Comparison of ENCODE assay signal across 1 cellular context in the genomic region with DNA sequence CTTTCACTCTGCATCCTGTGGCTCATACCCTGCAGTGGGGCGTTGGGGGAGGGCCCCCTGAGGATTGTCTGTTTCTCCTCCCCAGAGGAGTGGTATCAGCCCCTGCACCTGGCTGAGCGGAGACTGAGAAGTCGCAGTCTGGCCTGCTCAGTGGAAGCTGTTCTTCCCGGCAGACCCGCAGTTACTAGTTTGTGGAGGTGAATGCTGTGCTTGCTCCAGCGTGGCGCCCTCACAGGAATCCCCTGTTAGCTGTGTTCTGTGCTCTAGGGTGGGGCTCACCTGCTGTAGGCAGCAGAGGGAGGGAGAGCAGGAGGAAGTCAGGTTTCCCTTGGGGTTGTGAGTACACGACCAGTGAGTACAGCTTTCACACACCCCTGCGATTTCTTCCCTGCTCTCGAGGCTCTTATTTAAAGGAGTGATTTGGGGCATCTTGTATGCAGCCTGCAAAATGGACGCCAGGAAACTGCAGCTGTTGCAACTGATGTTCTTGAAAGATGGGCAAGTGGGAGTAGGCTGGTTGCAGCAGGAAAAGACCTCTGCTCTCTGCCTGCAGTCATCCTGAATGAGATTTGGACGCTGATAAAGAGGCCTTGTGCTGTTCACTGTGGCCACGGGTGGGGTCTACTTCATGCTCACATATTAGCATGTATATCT.
TF ChIP-seq lines count a peak whose summit lies in the region.

No MANE protein-coding gene starts in this region.

TF ChIP-seq in K562, 482 proteins besides CTCF, POLR2A, EP300 and RAD21 (continued from another document):
- TF ChIP-seq, protein P1, sequence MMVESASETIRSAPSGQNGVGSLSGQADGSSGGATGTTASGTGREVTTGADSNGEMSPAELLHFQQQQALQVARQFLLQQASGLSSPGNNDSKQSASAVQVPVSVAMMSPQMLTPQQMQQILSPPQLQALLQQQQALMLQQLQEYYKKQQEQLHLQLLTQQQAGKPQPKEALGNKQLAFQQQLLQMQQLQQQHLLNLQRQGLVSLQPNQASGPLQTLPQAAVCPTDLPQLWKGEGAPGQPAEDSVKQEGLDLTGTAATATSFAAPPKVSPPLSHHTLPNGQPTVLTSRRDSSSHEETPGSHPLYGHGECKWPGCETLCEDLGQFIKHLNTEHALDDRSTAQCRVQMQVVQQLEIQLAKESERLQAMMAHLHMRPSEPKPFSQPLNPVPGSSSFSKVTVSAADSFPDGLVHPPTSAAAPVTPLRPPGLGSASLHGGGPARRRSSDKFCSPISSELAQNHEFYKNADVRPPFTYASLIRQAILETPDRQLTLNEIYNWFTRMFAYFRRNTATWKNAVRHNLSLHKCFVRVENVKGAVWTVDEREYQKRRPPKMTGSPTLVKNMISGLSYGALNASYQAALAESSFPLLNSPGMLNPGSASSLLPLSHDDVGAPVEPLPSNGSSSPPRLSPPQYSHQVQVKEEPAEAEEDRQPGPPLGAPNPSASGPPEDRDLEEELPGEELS (CRISPR knock-in tag; IDR thresholded peaks at IDR 0.05; ENCODE audit: borderline replicate concordance) = no peak
- TF ChIP-seq HNRNPUL1 (IDR thresholded peaks at IDR 0.05; ENCODE audit: low read length) (no peak), RBM22 (IDR thresholded peaks at IDR 0.05; ENCODE audit: low read depth, low read length, poor library complexity, severe bottlenecking) (no peak), GATA2 (CRISPR knock-in tag; IDR thresholded peaks at IDR 0.05) (0 out of 2 replicates have a peak, but pooled peaks have one; percentile 27), FOS (IDR thresholded peaks at IDR 0.05; ENCODE audit: extremely low read depth, insufficient read length) (no peak), SMAD2 (IDR thresholded peaks at IDR 0.05; ENCODE audit: low read depth, low read length) (no peak), SRSF9 (IDR thresholded peaks at IDR 0.05; ENCODE audit: borderline replicate concordance, low read depth, low read length) (no peak), STAT5B (CRISPR knock-in tag; IDR thresholded peaks at IDR 0.05) (no peak), DIDO1 (tag; IDR thresholded peaks at IDR 0.05; ENCODE audit: low read depth) (no peak), ELF2 (CRISPR knock-in tag; IDR thresholded peaks at IDR 0.05) (no peak), NR3C1 (CRISPR knock-in tag; IDR thresholded peaks at IDR 0.05) (no peak), NFXL1 (CRISPR knock-in tag; IDR thresholded peaks at IDR 0.05) (no peak), ARNT (IDR thresholded peaks at IDR 0.05) (no peak)
- TF ChIP-seq, protein P2, sequence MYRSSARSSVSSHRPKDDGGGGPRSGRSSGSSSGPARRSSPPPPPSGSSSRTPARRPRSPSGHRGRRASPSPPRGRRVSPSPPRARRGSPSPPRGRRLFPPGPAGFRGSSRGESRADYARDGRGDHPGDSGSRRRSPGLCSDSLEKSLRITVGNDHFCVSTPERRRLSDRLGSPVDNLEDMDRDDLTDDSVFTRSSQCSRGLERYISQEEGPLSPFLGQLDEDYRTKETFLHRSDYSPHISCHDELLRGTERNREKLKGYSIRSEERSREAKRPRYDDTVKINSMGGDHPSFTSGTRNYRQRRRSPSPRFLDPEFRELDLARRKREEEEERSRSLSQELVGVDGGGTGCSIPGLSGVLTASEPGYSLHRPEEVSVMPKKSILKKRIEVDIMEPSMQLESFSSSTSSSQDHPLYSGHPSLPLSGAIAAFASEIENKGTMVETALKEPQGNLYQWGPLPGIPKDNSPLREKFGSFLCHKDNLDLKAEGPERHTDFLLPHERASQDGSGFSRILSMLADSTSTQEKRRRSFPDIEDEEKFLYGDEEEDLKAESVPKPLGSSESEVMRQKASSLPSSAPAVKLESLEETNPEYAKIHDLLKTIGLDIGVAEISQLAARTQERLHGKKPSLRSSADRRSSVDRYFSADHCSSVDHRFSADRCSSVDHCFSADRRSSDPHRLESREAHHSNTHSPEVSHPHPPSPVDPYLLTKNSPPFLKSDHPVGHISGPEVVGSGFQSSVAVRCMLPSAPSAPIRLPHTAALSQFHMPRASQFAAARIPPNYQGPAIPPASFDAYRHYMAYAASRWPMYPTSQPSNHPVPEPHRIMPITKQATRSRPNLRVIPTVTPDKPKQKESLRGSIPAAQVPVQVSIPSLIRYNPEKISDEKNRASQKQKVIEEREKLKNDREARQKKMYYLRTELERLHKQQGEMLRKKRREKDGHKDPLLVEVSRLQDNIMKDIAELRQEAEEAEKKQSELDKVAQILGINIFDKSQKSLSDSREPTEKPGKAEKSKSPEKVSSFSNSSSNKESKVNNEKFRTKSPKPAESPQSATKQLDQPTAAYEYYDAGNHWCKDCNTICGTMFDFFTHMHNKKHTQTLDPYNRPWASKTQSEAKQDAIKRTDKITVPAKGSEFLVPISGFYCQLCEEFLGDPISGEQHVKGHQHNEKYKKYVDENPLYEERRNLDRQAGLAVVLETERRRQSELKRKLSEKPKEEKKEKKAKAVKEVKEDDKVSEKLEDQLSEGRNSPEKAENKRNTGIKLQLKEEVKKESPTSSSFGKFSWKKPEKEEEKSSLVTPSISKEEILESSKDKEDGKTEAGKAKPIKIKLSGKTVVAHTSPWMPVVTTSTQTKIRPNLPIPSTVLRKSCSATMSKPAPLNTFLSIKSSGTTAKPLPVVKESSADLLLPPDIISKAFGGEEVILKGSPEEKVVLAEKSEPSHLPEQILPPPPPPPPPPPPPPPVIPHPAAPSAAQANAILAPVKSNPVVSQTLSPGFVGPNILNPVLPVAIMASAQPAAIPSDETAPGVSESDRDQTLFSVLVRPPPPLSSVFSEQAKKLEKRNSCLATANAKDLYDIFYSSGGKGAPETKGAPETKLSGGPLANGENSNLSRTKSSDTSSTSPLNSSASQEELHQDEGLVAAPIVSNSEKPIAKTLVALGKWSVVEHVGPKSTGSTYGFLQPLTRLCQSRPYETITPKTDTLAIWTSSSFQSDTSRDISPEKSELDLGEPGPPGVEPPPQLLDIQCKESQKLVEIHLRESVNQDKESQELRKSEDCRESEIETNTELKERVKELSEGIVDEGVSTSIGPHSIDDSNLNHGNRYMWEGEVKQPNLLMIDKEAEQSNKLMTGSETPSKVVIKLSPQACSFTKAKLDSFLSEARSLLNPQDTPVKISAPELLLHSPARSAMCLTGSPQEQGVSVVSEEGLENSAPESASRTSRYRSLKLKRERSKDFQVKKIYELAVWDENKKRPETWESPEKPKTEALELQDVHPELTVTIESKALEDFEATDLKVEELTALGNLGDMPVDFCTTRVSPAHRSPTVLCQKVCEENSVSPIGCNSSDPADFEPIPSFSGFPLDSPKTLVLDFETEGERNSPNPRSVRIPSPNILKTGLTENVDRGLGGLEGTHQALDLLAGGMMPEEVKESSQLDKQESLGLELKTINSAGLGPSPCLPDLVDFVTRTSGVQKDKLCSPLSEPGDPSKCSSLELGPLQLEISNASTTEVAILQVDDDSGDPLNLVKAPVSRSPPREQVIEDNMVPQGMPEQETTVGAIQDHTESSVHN (IDR thresholded peaks at IDR 0.05; ENCODE audit: borderline replicate concordance in 1 of 2, low read depth in 1 of 2) = no peak
- TF ChIP-seq, protein P3, sequence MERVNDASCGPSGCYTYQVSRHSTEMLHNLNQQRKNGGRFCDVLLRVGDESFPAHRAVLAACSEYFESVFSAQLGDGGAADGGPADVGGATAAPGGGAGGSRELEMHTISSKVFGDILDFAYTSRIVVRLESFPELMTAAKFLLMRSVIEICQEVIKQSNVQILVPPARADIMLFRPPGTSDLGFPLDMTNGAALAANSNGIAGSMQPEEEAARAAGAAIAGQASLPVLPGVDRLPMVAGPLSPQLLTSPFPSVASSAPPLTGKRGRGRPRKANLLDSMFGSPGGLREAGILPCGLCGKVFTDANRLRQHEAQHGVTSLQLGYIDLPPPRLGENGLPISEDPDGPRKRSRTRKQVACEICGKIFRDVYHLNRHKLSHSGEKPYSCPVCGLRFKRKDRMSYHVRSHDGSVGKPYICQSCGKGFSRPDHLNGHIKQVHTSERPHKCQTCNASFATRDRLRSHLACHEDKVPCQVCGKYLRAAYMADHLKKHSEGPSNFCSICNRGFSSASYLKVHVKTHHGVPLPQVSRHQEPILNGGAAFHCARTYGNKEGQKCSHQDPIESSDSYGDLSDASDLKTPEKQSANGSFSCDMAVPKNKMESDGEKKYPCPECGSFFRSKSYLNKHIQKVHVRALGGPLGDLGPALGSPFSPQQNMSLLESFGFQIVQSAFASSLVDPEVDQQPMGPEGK (CRISPR knock-in tag; IDR thresholded peaks at IDR 0.05; ENCODE audit: borderline replicate concordance) = no peak
- TF ChIP-seq, protein P4, sequence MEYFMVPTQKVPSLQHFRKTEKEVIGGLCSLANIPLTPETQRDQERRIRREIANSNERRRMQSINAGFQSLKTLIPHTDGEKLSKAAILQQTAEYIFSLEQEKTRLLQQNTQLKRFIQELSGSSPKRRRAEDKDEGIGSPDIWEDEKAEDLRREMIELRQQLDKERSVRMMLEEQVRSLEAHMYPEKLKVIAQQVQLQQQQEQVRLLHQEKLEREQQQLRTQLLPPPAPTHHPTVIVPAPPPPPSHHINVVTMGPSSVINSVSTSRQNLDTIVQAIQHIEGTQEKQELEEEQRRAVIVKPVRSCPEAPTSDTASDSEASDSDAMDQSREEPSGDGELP (CRISPR knock-in tag; IDR thresholded peaks at IDR 0.05; ENCODE audit: borderline replicate concordance) = 0 out of 2 replicates have a peak, but pooled peaks have one; percentile 23
